Comparison of ENCODE assay signal across 8 cellular contexts in the genomic region with DNA sequence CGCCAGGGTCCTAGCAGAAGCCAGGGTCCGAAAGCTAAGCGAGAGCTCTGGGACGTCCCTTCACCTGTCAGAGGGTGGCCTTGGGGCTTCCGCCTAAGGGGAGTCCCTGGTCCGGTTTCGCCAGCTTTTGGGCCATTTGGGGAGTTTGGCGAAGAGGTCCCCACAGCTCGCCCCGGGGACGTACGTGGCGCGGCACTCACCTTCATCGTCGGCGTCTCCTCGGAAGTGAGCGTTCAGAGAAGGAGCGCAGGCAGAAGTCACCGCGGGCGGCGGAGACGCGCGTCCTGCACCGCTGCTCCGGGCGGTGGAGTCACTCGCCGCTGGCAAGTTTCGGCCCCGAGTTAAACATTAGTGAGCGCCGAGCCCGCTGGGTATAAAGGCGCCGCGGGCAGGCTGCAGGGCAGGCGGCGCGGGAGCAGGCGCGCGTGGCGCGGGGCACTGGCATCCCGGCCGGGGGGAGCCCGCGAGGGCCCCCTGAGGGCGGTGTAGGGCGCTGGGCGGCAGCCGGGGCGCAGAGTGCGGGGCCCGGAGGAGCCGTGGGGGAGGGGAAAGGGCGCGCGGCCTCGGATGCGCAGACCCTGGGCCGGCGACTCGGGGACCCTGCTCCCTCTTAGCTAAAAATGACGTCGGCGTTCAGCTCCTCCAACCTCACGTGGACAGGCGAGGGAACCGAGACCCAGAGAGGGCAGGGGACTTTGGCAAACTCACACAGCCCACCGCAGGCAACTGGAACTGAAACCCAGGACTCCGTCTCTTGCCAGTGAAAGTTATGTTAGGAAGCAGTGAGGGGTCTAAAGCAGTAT. TPM values are rescaled to one million over a fixed set of nuclear protein-coding genes. Genes with fewer than 3 reads are reported as not detected.
A peak's percentile ranks its signal among the peaks of the same experiment; 100 is the strongest.
DNase-seq lines count a peak whose midpoint lies in the region; ATAC-seq and TF ChIP-seq lines count a peak whose summit lies in the region.

A gene (minus strand): TSS at position 440 of the 803 bp plus-strand sequence. CDS start 234 bp downstream, at position 206.

- H3K9me3 ChIP-seq in A673 (ENCODE audit: low read depth, low read length, poor library complexity, severe bottlenecking): no peaks in the 10 kb centered on the region
- no peaks in the 10 kb centered on the region for H3K9me3 ChIP-seq in iPS-18c (ENCODE audit: control insufficient read depth, insufficient read depth, low read length)

- H3K27me3 ChIP-seq in A673 (replicated peaks; ENCODE audit: insufficient read depth, low read depth, low read length, poor library complexity): peaks cover 15% of the 10 kb centered on the region

- intact Hi-C loops in A673 (cut with micrococcal nuclease; ENCODE audit: unreplicated experiment): no loop called here

- H3K4me3 ChIP-seq in A673 (ENCODE audit: low read depth, low read length, poor library complexity, severe bottlenecking): peak within 1 kb of the TSS; percentile 50
- peak within 1 kb of the TSS; percentile 62 for H3K4me3 ChIP-seq in iPS-18c (ENCODE audit: insufficient read depth, low read depth, low read length)

- no TSS peak for BruUV-seq in A673 (replicated peaks; lab: Mats Ljungman, UMichigan)

- no peaks in the 10 kb centered on the region for H3K27me3 Mint-ChIP-seq in activated naive CD8-positive, alpha-beta T cell treated with anti-CD3 and anti-CD28 coated beads for 36 hours

- H3K4me1 ChIP-seq in A673 (ENCODE audit: insufficient read depth, low read length, poor library complexity, severe bottlenecking): peaks cover 4% of the 10 kb centered on the region

- no peak within 1 kb of the TSS for H3K27ac ChIP-seq in A673 (ENCODE audit: low read depth, low read length, poor library complexity, severe bottlenecking)

- peak within 1 kb of the TSS; percentile 87 for H3K27ac Mint-ChIP-seq in activated naive CD8-positive, alpha-beta T cell treated with anti-CD3 and anti-CD28 coated beads for 36 hours

- H3K9me3 Mint-ChIP-seq in activated naive CD8-positive, alpha-beta T cell treated with anti-CD3 and anti-CD28 coated beads for 36 hours: peaks cover 7% of the 10 kb centered on the region

- POLR2A ChIA-PET in A673 (lab: Charles Lee; ENCODE audit: low non-redundant PET): no interaction called here

- no peak for TF ChIP-seq CTCF in A673 (conservative IDR thresholded peaks at IDR 0.05; ENCODE audit: low read depth, low read length)

- peak; percentile 19 for DNase-seq in A673 (ENCODE audit: low spot score)
- peak; percentile 46 for DNase-seq in RPMI8226
- peak; percentile 64 for DNase-seq in activated naive CD8-positive, alpha-beta T cell treated with anti-CD3 and anti-CD28 coated beads for 36 hours
- peak; percentile 47 for DNase-seq in stimulated activated CD4-positive, alpha-beta T cell treated with anti-CD3 and anti-CD28 coated beads, Interleukin-12 subunit alpha, Interleukin-12 subunit beta, amount 100 ng/mL, for 4 hours
- no peak for DNase-seq in superior temporal gyrus (ENCODE audit: extremely low spot score)

- H3K4me1 Mint-ChIP-seq in activated naive CD8-positive, alpha-beta T cell treated with anti-CD3 and anti-CD28 coated beads for 36 hours: peaks cover 35% of the 10 kb centered on the region

- peak within 1 kb of the TSS; percentile 91 for H3K4me3 Mint-ChIP-seq in activated naive CD8-positive, alpha-beta T cell treated with anti-CD3 and anti-CD28 coated beads for 36 hours

- no peaks in the 10 kb centered on the region for H3K36me3 ChIP-seq in A673 (ENCODE audit: insufficient read depth, low read length, poor library complexity, severe bottlenecking)

- peaks cover 20% of the 10 kb centered on the region for H3K36me3 Mint-ChIP-seq in activated naive CD8-positive, alpha-beta T cell treated with anti-CD3 and anti-CD28 coated beads for 36 hours

- CTCF ChIA-PET in A673 (lab: Charles Lee): no interaction called here

- peak; percentile 80 for ATAC-seq in GM18519 (IDR thresholded peaks at IDR 0.05; ENCODE audit: low FRiP score, unreplicated experiment)
- ATAC-seq in HG02981 (IDR thresholded peaks at IDR 0.05; ENCODE audit: unreplicated experiment): peak; percentile 91

RNA-seq across cellular contexts. Expression of the gene that starts here (rescaled TPM):
- 0.80 and 1.4 TPM in 2 replicates for total RNA-seq in A673 (2021)
- total RNA-seq in activated naive CD8-positive, alpha-beta T cell treated with anti-CD3 and anti-CD28 coated beads for 36 hours: 10 to 100 TPM; 20.8 to 22.4 TPM
